17 cellular contexts compared by ENCODE assay signal in the genomic region with DNA sequence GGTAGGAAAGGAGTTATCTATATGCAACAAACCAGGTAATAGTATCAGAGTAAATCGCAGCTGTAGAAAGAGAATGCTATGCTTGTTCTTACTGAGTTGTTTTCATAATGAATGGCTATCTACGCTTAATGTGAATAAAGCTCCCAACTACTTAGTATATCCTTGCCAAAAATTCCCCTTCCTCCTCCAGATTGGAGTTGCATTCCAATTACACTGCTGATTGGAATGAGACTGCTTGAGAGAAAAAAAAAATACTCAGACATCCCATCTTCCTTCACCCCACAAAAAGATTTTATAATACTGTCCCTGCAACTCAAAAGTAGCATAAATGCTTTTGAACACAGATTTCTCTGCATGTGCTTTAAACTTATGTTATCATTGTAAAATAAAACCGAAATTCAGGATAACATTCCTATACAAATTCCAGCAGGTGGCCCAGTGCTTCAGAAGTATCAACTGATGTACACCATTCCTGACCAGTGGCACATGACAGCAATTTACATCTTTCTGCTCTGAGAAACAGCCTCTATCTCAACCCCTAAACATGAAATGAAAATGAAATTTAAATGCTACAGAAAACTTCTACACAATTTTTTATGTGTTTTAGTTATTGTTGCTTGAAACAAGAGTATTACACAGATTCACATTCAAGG. TPM values are rescaled to one million over a fixed set of nuclear protein-coding genes. Genes with fewer than 3 reads are reported as not detected.
DNase-seq lines count a peak whose midpoint lies in the region; ATAC-seq, FAIRE-seq and TF ChIP-seq lines count a peak whose summit lies in the region.
"Had no signal": no experiment of that assay in that cellular context is flagged by ENCODE, and none has a peak within 500 bp of the region (broad histone marks: within the 10 kb centered on the region; RNA-seq: fewer than 3 reads in every experiment).

No MANE protein-coding gene starts in this region.

- intact Hi-C loops in kidney (cut with DNase I) = no loop called here

- H3K9me3 Mint-ChIP-seq in osteocyte (ENCODE audit: unreplicated experiment) = no peaks in the 10 kb centered on the region
- H3K9me3 Mint-ChIP-seq in activated naive CD8-positive, alpha-beta T cell treated with anti-CD3 and anti-CD28 coated beads, Interleukin-2, amount 50 U/mL, for 24 hours = no peaks in the 10 kb centered on the region
- H3K9me3 Mint-ChIP-seq: activated T-cell treated with anti-CD3 and anti-CD28 coated beads, Interleukin-2, amount 50 U/mL, for 24 hours; stimulated activated memory B cell treated with anti-CD40 and anti-IgM and Interleukin-4, amounts not matched to agents 10 μg/mL and 1 μg/mL and 100 μg/mL, for 72 hours had no signal

- H3K4me3 Mint-ChIP-seq in osteocyte (ENCODE audit: unreplicated experiment) = peak overlapping the region; percentile 26
- H3K4me3 Mint-ChIP-seq in activated naive CD8-positive, alpha-beta T cell treated with anti-CD3 and anti-CD28 coated beads, Interleukin-2, amount 50 U/mL, for 24 hours = no peak overlapping the region
- H3K4me3 Mint-ChIP-seq: activated T-cell treated with anti-CD3 and anti-CD28 coated beads, Interleukin-2, amount 50 U/mL, for 24 hours; stimulated activated memory B cell treated with anti-CD40 and anti-IgM and Interleukin-4, amounts not matched to agents 10 μg/mL and 1 μg/mL and 100 μg/mL, for 72 hours had no signal

- no peak for FAIRE-seq in frontal cortex (lab: Jason Lieb, UNC)
- no peak for FAIRE-seq in kidney (lab: Jason Lieb, UNC)
- FAIRE-seq: bronchial epithelial cell had no signal

- no peak for ATAC-seq in activated naive CD8-positive, alpha-beta T cell treated with anti-CD3 and anti-CD28 coated beads, Interleukin-2, amount 50 U/mL, for 24 hours
- no peak for ATAC-seq in HG03442 (IDR thresholded peaks at IDR 0.05; ENCODE audit: unreplicated experiment)
- ATAC-seq: stimulated activated memory B cell treated with anti-CD40 and anti-IgM and Interleukin-4, amounts not matched to agents 10 μg/mL and 1 μg/mL and 100 μg/mL, for 72 hours had no signal

- H3K4me3 ChIP-seq in SK-N-MC (no peak overlapping the region), kidney (ENCODE audit: low read length in 2 of 2) (no peak overlapping the region)
- H3K4me3 ChIP-seq: esophagus muscularis mucosa, SJCRH30 had no signal

- H3K9ac ChIP-seq in SK-N-MC (ENCODE audit: insufficient read length) (no peak overlapping the region), kidney (ENCODE audit: low read length in 2 of 2) (no peak overlapping the region)

- H3K4me1 Mint-ChIP-seq in osteocyte (ENCODE audit: unreplicated experiment) = peaks cover 34% of the 10 kb centered on the region
- H3K4me1 Mint-ChIP-seq in activated naive CD8-positive, alpha-beta T cell treated with anti-CD3 and anti-CD28 coated beads, Interleukin-2, amount 50 U/mL, for 24 hours = peaks cover 32% of the 10 kb centered on the region

- no peaks in the 10 kb centered on the region for H3K27me3 Mint-ChIP-seq in osteocyte (ENCODE audit: unreplicated experiment)
- no peaks in the 10 kb centered on the region for H3K27me3 Mint-ChIP-seq in activated naive CD8-positive, alpha-beta T cell treated with anti-CD3 and anti-CD28 coated beads, Interleukin-2, amount 50 U/mL, for 24 hours
- H3K27me3 Mint-ChIP-seq: activated T-cell treated with anti-CD3 and anti-CD28 coated beads, Interleukin-2, amount 50 U/mL, for 24 hours; stimulated activated memory B cell treated with anti-CD40 and anti-IgM and Interleukin-4, amounts not matched to agents 10 μg/mL and 1 μg/mL and 100 μg/mL, for 72 hours had no signal

- peaks cover 7 to 14% of the 10 kb centered on the region in 2 donors for H3K4me1 ChIP-seq in kidney (ENCODE audit: control insufficient read depth in 1 of 2, insufficient read depth in 1 of 2, low read depth in 1 of 2, low read length in 2 of 2)

- H3K9me3 ChIP-seq in SK-N-MC (ENCODE audit: low read depth, low read length) = no peaks in the 10 kb centered on the region
- H3K9me3 ChIP-seq in kidney (ENCODE audit: control insufficient read depth in 1 of 2, low read length in 2 of 2) = no peaks in the 10 kb centered on the region
- H3K9me3 ChIP-seq: esophagus muscularis mucosa, neutrophil had no signal

- no peaks in the 10 kb centered on the region for H3K36me3 Mint-ChIP-seq in osteocyte (ENCODE audit: unreplicated experiment)
- H3K36me3 Mint-ChIP-seq in activated naive CD8-positive, alpha-beta T cell treated with anti-CD3 and anti-CD28 coated beads, Interleukin-2, amount 50 U/mL, for 24 hours (ENCODE audit: low read depth) = no peaks in the 10 kb centered on the region
- H3K36me3 Mint-ChIP-seq: stimulated activated memory B cell treated with anti-CD40 and anti-IgM and Interleukin-4, amounts not matched to agents 10 μg/mL and 1 μg/mL and 100 μg/mL, for 72 hours had no signal

- TF ChIP-seq CTCF in osteocyte (IDR thresholded peaks at IDR 0.05) (no peak), kidney (IDR thresholded peaks at IDR 0.05; ENCODE audit: borderline replicate concordance, extremely low read depth, insufficient read depth) (no peak)

- DNase-seq in EH (ENCODE audit: low read depth) (peak; percentile 91), SK-N-MC (ENCODE audit: low read depth, low spot score) (no peak), fibroblast of peridontal ligament (ENCODE audit: extremely low read depth) (peak; percentile 77), osteocyte (ENCODE audit: extremely low spot score, unreplicated experiment) (no peak), frontal cortex (ENCODE audit: low spot score in 2 of 2) (no peak), kidney (no peak)
- DNase-seq in activated naive CD8-positive, alpha-beta T cell treated with anti-CD3 and anti-CD28 coated beads, Interleukin-2, amount 50 U/mL, for 24 hours = no peak
- DNase-seq: activated T-cell treated with anti-CD3 and anti-CD28 coated beads, Interleukin-2, amount 50 U/mL, for 24 hours; NCI-H1436; NCI-H69; SJCRH30; stimulated activated CD4-positive, alpha-beta T cell treated with anti-CD3 and anti-CD28 coated beads, Interleukin-1b, Interleukin-23, amount 100 ng/mL, for 48 hours had no signal

- peak overlapping the region; percentile 78 for H3K27ac Mint-ChIP-seq in osteocyte (ENCODE audit: unreplicated experiment)
- H3K27ac Mint-ChIP-seq in activated naive CD8-positive, alpha-beta T cell treated with anti-CD3 and anti-CD28 coated beads, Interleukin-2, amount 50 U/mL, for 24 hours = no peak overlapping the region
- H3K27ac Mint-ChIP-seq: activated T-cell treated with anti-CD3 and anti-CD28 coated beads, Interleukin-2, amount 50 U/mL, for 24 hours; stimulated activated memory B cell treated with anti-CD40 and anti-IgM and Interleukin-4, amounts not matched to agents 10 μg/mL and 1 μg/mL and 100 μg/mL, for 72 hours had no signal

- H3K36me3 ChIP-seq in SK-N-MC (ENCODE audit: insufficient read depth, low read length) (no peaks in the 10 kb centered on the region), kidney (ENCODE audit: control insufficient read depth in 1 of 2, insufficient read depth in 2 of 2, low read length in 2 of 2) (no peaks in the 10 kb centered on the region)
- H3K36me3 ChIP-seq: esophagus muscularis mucosa, neutrophil, SJCRH30 had no signal

- 0 out of 2 replicates have a peak overlapping the region, but pooled peaks have one; percentile 9 for H3K27ac ChIP-seq in SK-N-MC
- H3K27ac ChIP-seq in kidney (ENCODE audit: low read depth in 2 of 2, low read length in 2 of 2) = no peak overlapping the region
- H3K27ac ChIP-seq: esophagus muscularis mucosa, neutrophil, SJCRH30 had no signal

RNA-seq across cellular contexts. Expression of gene SMURF2, which starts 47.0 kb away (rescaled TPM):
- 41.7 and 42.3 TPM in 2 replicates for total RNA-seq in osteocyte
- total RNA-seq in frontal cortex = 64.0 TPM
- 27.9 TPM for total RNA-seq in kidney
- 7.2 TPM for polyA plus RNA-seq in kidney (ENCODE audit: insufficient read depth, low read depth, low replicate concordance)

Comparison
In these comparisons a context has a peak if more than half of its experiments do, and no peak if none do; other contexts are left out.
1. DNase-seq: peak in EH (single experiment) and fibroblast of peridontal ligament (single experiment); none in SK-N-MC (single experiment), osteocyte (single experiment), activated naive CD8-positive, alpha-beta T cell treated with anti-CD3 and anti-CD28 coated beads, Interleukin-2, amount 50 U/mL, for 24 hours (single experiment), frontal cortex (0 of 2) and kidney (single experiment).